1 cellular context compared by ENCODE assay signal in the genomic region with DNA sequence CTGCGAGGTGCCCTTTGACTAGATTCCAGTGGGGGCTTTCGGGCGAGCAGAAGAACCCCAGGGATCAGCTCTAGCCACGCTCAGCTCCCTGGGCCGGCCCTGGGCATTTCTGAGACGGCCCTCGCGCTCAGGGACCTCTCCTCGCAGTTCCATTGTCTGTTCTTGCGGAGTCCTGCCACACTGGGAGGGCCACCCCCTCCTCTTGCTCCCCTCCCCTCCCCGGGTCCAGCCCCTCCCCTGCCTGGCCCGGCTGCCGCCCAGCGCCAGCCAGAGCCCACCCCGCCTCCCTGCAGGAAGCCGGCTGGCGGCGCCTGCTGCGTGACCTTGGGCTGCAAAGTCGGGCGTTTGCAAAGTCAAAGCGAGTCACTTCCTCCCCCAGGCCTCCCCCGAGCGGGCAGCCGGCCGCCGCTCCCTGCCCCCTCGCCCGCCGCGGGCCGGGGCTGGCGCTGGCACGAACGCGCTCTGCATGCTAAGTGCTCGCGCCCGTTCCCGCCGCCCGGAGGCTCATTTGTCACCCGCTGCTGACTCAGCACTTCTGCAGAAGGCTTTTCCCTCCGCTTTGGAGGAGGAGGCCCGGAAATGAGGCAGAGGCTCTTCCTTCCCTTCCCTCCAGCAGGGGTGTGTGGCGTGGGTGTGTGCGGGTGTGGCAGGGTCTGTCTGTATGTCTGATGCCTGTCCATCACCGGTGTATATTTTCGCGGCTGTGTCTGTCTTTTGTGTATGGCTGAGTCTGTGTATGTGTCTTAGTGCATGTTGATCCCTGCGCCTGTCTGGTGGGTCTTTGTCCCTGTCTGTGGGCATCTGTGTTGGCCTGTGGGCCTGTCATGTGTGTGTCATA.
TF ChIP-seq lines count a peak whose summit lies in the region.

No MANE protein-coding gene starts in this region.

TF ChIP-seq in K562, 482 proteins besides CTCF, POLR2A, EP300 and RAD21 (continued from another document):
- 0 out of 4 replicates have a peak, but pooled peaks of 1 of the 2 experiments have one; percentile 24 for TF ChIP-seq FOXA3 (CRISPR knock-in tag; conservative IDR thresholded peaks at IDR 0.05 in 1 of 2, IDR thresholded peaks at IDR 0.05 in 1 of 2)
- TF ChIP-seq BACH1 (tag; IDR thresholded peaks at IDR 0.05): peak; percentile 98
- no peak for TF ChIP-seq U2AF2 (optimal IDR thresholded peaks at IDR 0.05; ENCODE audit: low read depth, low read length)
- no peak for TF ChIP-seq FOXM1 (IDR thresholded peaks at IDR 0.05; ENCODE audit: low read depth)
- TF ChIP-seq FOXM1 (CRISPR knock-in tag; IDR thresholded peaks at IDR 0.05; ENCODE audit: low read depth): no peak
- TF ChIP-seq RCOR1 (IDR thresholded peaks at IDR 0.05; ENCODE audit: borderline replicate concordance in 1 of 2, low read depth in 2 of 2, low read length in 2 of 2): peak in 1 of 2 experiments; percentile 89; a peak in 3 of 4 replicates
- TF ChIP-seq ZNF780A (CRISPR knock-in tag; IDR thresholded peaks at IDR 0.05): no peak
- TF ChIP-seq HDAC1 (IDR thresholded peaks at IDR 0.05): peak in 1 of 2 experiments; percentile 71; a peak in 1 of 4 replicates
- TF ChIP-seq KLF13 (tag; IDR thresholded peaks at IDR 0.05; ENCODE audit: borderline replicate concordance, low read depth): no peak
- no peak for TF ChIP-seq KDM5B (IDR thresholded peaks at IDR 0.05; ENCODE audit: insufficient replicate concordance, low read depth, low read length)
